In genomic region chr4:23782778-23783455, GRCh38 we compare ENCODE assay signal across 17 cellular contexts.
DNase-seq lines count a peak whose midpoint lies in the region; ATAC-seq, FAIRE-seq and TF ChIP-seq lines count a peak whose summit lies in the region.
"Had no signal": no experiment of that assay in that cellular context is flagged by ENCODE, and none has a peak within 500 bp of the region (broad histone marks: within the 10 kb centered on the region; RNA-seq: fewer than 3 reads in every experiment).

No MANE protein-coding gene starts in this region.

- H3K27ac ChIP-seq in astrocyte (ENCODE audit: low read depth, low read length): no peak overlapping the region

- peaks cover 2% of the 10 kb centered on the region for H3K36me3 Mint-ChIP-seq in astrocyte (ENCODE audit: low read depth, unreplicated experiment)
- no peaks in the 10 kb centered on the region for H3K36me3 Mint-ChIP-seq in activated naive CD4-positive, alpha-beta T cell treated with anti-CD3 and anti-CD28 coated beads, Interleukin-2, amount 50 U/mL, for 72 hours
- H3K36me3 Mint-ChIP-seq: IgD-negative memory B cell had no signal

- no peaks in the 10 kb centered on the region for H4K20me1 ChIP-seq in astrocyte (ENCODE audit: insufficient read depth, low read length)

- intact Hi-C loops in mucosa of descending colon (cut with DNase I, micrococcal nuclease): no loop called here

- no peak overlapping the region for H3K9ac ChIP-seq in astrocyte (ENCODE audit: low read length)

- H3K4me1 ChIP-seq in astrocyte (ENCODE audit: insufficient read depth, low read length) (no peaks in the 10 kb centered on the region), mucosa of descending colon (ENCODE audit: low read depth) (no peaks in the 10 kb centered on the region)
- H3K4me1 ChIP-seq: HAP-1 had no signal

- H3K27me3 ChIP-seq in astrocyte (ENCODE audit: insufficient read depth, low read length): no peaks in the 10 kb centered on the region

- DNase-seq in astrocyte (ENCODE audit: low read depth): peak; percentile 6
- DNase-seq in iPS-NIHi11 (ENCODE audit: low spot score): peak; percentile 9
- DNase-seq in mucosa of descending colon: no peak
- DNase-seq in SHP77 (lab: John Stamatoyannopoulos, UW): no peak
- DNase-seq in activated naive CD4-positive, alpha-beta T cell treated with anti-CD3 and anti-CD28 coated beads, Interleukin-2, amount 50 U/mL, for 72 hours (ENCODE audit: low spot score in 2 of 2): no peak
- DNase-seq: ACHN, AML-193, DMS79 treated with DMSO at 0.1 percent for 48 hours, NCI-H1092 treated with DMSO at 0.1 percent for 48 hours, NCI-H146, NCI-H2081 had no signal

- no peak overlapping the region for H3K27ac Mint-ChIP-seq in astrocyte (ENCODE audit: unreplicated experiment)
- no peak overlapping the region for H3K27ac Mint-ChIP-seq in activated naive CD4-positive, alpha-beta T cell treated with anti-CD3 and anti-CD28 coated beads, Interleukin-2, amount 50 U/mL, for 72 hours
- H3K27ac Mint-ChIP-seq: IgD-negative memory B cell had no signal

- H3K4me1 Mint-ChIP-seq in astrocyte (ENCODE audit: low read depth, unreplicated experiment): peaks cover 14% of the 10 kb centered on the region
- H3K4me1 Mint-ChIP-seq: IgD-negative memory B cell had no signal

- H3K9me3 ChIP-seq in astrocyte (ENCODE audit: insufficient read depth, low read depth, low read length) (no peaks in the 10 kb centered on the region), mucosa of descending colon (no peaks in the 10 kb centered on the region)
- H3K9me3 ChIP-seq: HAP-1 had no signal

- no peak overlapping the region for H3K4me2 ChIP-seq in astrocyte (ENCODE audit: low read length)

- no peak overlapping the region for H3K4me3 ChIP-seq in astrocyte (ENCODE audit: insufficient read depth, low read depth, low read length)
- no peak overlapping the region for H3K4me3 ChIP-seq in mucosa of descending colon
- H3K4me3 ChIP-seq: HAP-1 had no signal

- no peaks in the 10 kb centered on the region for H3K79me2 ChIP-seq in astrocyte (ENCODE audit: insufficient read depth, low read length)

- peak; percentile 79 for ATAC-seq in mucosa of descending colon
- ATAC-seq in HG03565 (IDR thresholded peaks at IDR 0.05; ENCODE audit: unreplicated experiment): no peak
- ATAC-seq in GM18498 (IDR thresholded peaks at IDR 0.05; ENCODE audit: unreplicated experiment): no peak
- no peak for ATAC-seq in activated naive CD4-positive, alpha-beta T cell treated with anti-CD3 and anti-CD28 coated beads, Interleukin-2, amount 50 U/mL, for 72 hours
- ATAC-seq: Panc1 had no signal

- FAIRE-seq in astrocyte (lab: Jason Lieb, UNC): no peak
- FAIRE-seq: GM19239 had no signal

- H3K4me3 Mint-ChIP-seq in astrocyte (ENCODE audit: unreplicated experiment): no peak overlapping the region
- H3K4me3 Mint-ChIP-seq: IgD-negative memory B cell had no signal

- no peaks in the 10 kb centered on the region for H3K27me3 Mint-ChIP-seq in astrocyte (ENCODE audit: low read depth, unreplicated experiment)
- H3K27me3 Mint-ChIP-seq: IgD-negative memory B cell had no signal

- no peaks in the 10 kb centered on the region for H3K36me3 ChIP-seq in astrocyte (ENCODE audit: insufficient read depth, low read length)
- no peaks in the 10 kb centered on the region for H3K36me3 ChIP-seq in mucosa of descending colon (ENCODE audit: low read depth)
- H3K36me3 ChIP-seq: HAP-1 had no signal

- no peak for TF ChIP-seq CTCF in astrocyte (IDR thresholded peaks at IDR 0.05; ENCODE audit: insufficient read depth, low read depth, low read length)
- TF ChIP-seq CTCF in mucosa of descending colon (IDR thresholded peaks at IDR 0.05): no peak

- peaks cover 9% of the 10 kb centered on the region for H3K9me3 Mint-ChIP-seq in astrocyte (ENCODE audit: unreplicated experiment)
- H3K9me3 Mint-ChIP-seq in activated naive CD4-positive, alpha-beta T cell treated with anti-CD3 and anti-CD28 coated beads, Interleukin-2, amount 50 U/mL, for 72 hours: peaks cover 6 to 18% of the 10 kb centered on the region in 2 donors

- no peak overlapping the region for H2AFZ ChIP-seq in astrocyte (ENCODE audit: low read depth, low read length)

Comparison
In these comparisons a context has a peak if more than half of its experiments do, and no peak if none do; other contexts are left out.
1. DNase-seq: peak in astrocyte (single experiment) and iPS-NIHi11 (single experiment); none in mucosa of descending colon (0 of 3), SHP77 (0 of 2) and activated naive CD4-positive, alpha-beta T cell treated with anti-CD3 and anti-CD28 coated beads, Interleukin-2, amount 50 U/mL, for 72 hours (0 of 2).